Comparison of ENCODE assay signal across 16 cellular contexts in genomic region chr3:183328823-183329222, GRCh38.
DNase-seq lines count a peak whose midpoint lies in the region; ATAC-seq, FAIRE-seq and TF ChIP-seq lines count a peak whose summit lies in the region.
"Had no signal": no experiment of that assay in that cellular context is flagged by ENCODE, and none has a peak within 500 bp of the region (broad histone marks: within the 10 kb centered on the region; RNA-seq: fewer than 3 reads in every experiment).

No MANE protein-coding gene starts in this region.

- H2AFZ ChIP-seq in GM23248 (no peak overlapping the region), PC-3 (ENCODE audit: low read length) (no peak overlapping the region)

- ATAC-seq in PC-3 (peak; percentile 11), GM21526 (IDR thresholded peaks at IDR 0.05; ENCODE audit: low FRiP score, unreplicated experiment) (no peak)

- H3K4me2 ChIP-seq in GM23248 (ENCODE audit: unreplicated experiment): peak overlapping the region; percentile 52
- peak overlapping the region; percentile 35 for H3K4me2 ChIP-seq in PC-3 (ENCODE audit: low read length)

- H3K27me3 ChIP-seq in GM23248 (replicated peaks; ENCODE audit: insufficient read depth) (no peaks in the 10 kb centered on the region), PC-3 (ENCODE audit: low read length) (no peaks in the 10 kb centered on the region), bronchial epithelial cell (ENCODE audit: control insufficient read depth, insufficient read depth, low read length) (no peaks in the 10 kb centered on the region), MG63 (no peaks in the 10 kb centered on the region)
- H3K27me3 ChIP-seq: suprapubic skin had no signal

- POLR2A ChIA-PET in PC-3 (lab: Charles Lee; ENCODE audit: unreplicated experiment): no interaction called here

- no peaks in the 10 kb centered on the region for H3K36me3 ChIP-seq in GM23248 (ENCODE audit: low read depth)
- no peaks in the 10 kb centered on the region for H3K36me3 ChIP-seq in PC-3 (ENCODE audit: low read depth, low read length)
- no peaks in the 10 kb centered on the region for H3K36me3 ChIP-seq in bronchial epithelial cell (ENCODE audit: control insufficient read depth, insufficient read depth, low read length)
- H3K36me3 ChIP-seq in MG63: no peaks in the 10 kb centered on the region
- H3K36me3 ChIP-seq: suprapubic skin had no signal

- no TSS peak for BruUV-seq in PC-3 (replicated peaks; lab: Mats Ljungman, UMichigan)

- 3% methylated on average over 1 of the region's 1 CpG for WGBS in GM23248 (ENCODE audit: low coverage in 1 of 2, low lambda C conversion rate in 2 of 2, missing lambda C conversion rate in 2 of 2), 2 experiments

- H3K79me2 ChIP-seq in GM23248 (ENCODE audit: insufficient read depth) (no peaks in the 10 kb centered on the region), PC-3 (ENCODE audit: low read length) (no peaks in the 10 kb centered on the region)

- in situ Hi-C loops in GM23248 (cut with MboI): no loop called here

- H3K9me2 ChIP-seq in GM23248 (ENCODE audit: insufficient read depth) (no peaks in the 10 kb centered on the region), PC-3 (replicated peaks; ENCODE audit: low read length) (no peaks in the 10 kb centered on the region)

- no peak for TF ChIP-seq CTCF in PC-3 (conservative IDR thresholded peaks at IDR 0.05; ENCODE audit: low read depth, low read length)
- no peak for TF ChIP-seq CTCF in bronchial epithelial cell (IDR thresholded peaks at IDR 0.05; ENCODE audit: insufficient read depth, low read length, severe bottlenecking)

- peak; percentile 53 for DNase-seq in GM23248
- DNase-seq in PC-3: peak; percentile 56
- DNase-seq in bronchial epithelial cell (ENCODE audit: low read depth): peak; percentile 85
- peak; percentile 86 for DNase-seq in kidney tubule cell (ENCODE audit: low spot score)
- no peak for DNase-seq in MG63
- no peak for DNase-seq in SHP77 treated with DMSO at 0.1 percent for 48 hours (lab: John Stamatoyannopoulos, UW)
- DNase-seq: activated B cell treated with CpG ODN at 0.5 μM for 24 hours; activated naive CD4-positive, alpha-beta T cell treated with anti-CD3 and anti-CD28 coated beads for 36 hours; DND-41; endodermal cell; immature natural killer cell; mesendoderm; NCI-H187; retina had no signal

- intact Hi-C loops in PC-3 (cut with micrococcal nuclease): loop anchor here (1.0 to 2.0 kb wide), 2 partner anchors 52 to 144 kb away; no protein-coding TSS in a partner anchor

- H4K20me1 ChIP-seq in GM23248 (ENCODE audit: insufficient read depth): no peaks in the 10 kb centered on the region
- no peaks in the 10 kb centered on the region for H4K20me1 ChIP-seq in PC-3 (ENCODE audit: low read length)

- H3F3A ChIP-seq in GM23248 (ENCODE audit: insufficient read depth): peaks cover 9% of the 10 kb centered on the region
- H3F3A ChIP-seq in PC-3 (ENCODE audit: low read length, unreplicated experiment): no peaks in the 10 kb centered on the region

- H3K4me3 ChIP-seq in GM23248: 0 out of 2 replicates have a peak overlapping the region, but pooled peaks have one; percentile 8
- H3K4me3 ChIP-seq in PC-3 (ENCODE audit: low read length): no peak overlapping the region
- H3K4me3 ChIP-seq in bronchial epithelial cell (ENCODE audit: low read depth, low read length): no peak overlapping the region
- H3K4me3 ChIP-seq in MG63: no peak overlapping the region
- H3K4me3 ChIP-seq: suprapubic skin had no signal

- no peak for FAIRE-seq in bronchial epithelial cell (lab: Jason Lieb, UNC)

- H3K9ac ChIP-seq in GM23248: no peak overlapping the region
- no peak overlapping the region for H3K9ac ChIP-seq in PC-3 (ENCODE audit: low read length)

- H3K27ac ChIP-seq in GM23248 (no peak overlapping the region), PC-3 (ENCODE audit: low read length) (peak overlapping the region; percentile 17; the same call in 1 of the 2 replicates)
- H3K27ac ChIP-seq: suprapubic skin had no signal

- peaks cover 13% of the 10 kb centered on the region for H3K4me1 ChIP-seq in GM23248 (ENCODE audit: insufficient read depth)
- peaks cover 42% of the 10 kb centered on the region for H3K4me1 ChIP-seq in PC-3 (ENCODE audit: insufficient read depth, low read length)

- CTCF ChIA-PET in PC-3 (lab: Charles Lee): interaction anchor here (0.6 to 1.4 kb wide), 2 partner anchors 54 to 175 kb away, joined by 3 to 4 read pairs; no protein-coding TSS in a partner anchor

- H3K9me3 ChIP-seq in GM23248 (ENCODE audit: low read depth): no peaks in the 10 kb centered on the region
- no peaks in the 10 kb centered on the region for H3K9me3 ChIP-seq in PC-3 (ENCODE audit: low read length)
- H3K9me3 ChIP-seq in MG63: no peaks in the 10 kb centered on the region
- H3K9me3 ChIP-seq: suprapubic skin had no signal

Comparison
In these comparisons a context has a peak if more than half of its experiments do, and no peak if none do; other contexts are left out.
1. DNase-seq: peak in GM23248 (single experiment), PC-3 (single experiment), bronchial epithelial cell (single experiment) and kidney tubule cell (single experiment); none in MG63 (single experiment) and SHP77 treated with DMSO at 0.1 percent for 48 hours (single experiment).